Comparison of ENCODE assay signal across 14 cellular contexts in the genomic region with DNA sequence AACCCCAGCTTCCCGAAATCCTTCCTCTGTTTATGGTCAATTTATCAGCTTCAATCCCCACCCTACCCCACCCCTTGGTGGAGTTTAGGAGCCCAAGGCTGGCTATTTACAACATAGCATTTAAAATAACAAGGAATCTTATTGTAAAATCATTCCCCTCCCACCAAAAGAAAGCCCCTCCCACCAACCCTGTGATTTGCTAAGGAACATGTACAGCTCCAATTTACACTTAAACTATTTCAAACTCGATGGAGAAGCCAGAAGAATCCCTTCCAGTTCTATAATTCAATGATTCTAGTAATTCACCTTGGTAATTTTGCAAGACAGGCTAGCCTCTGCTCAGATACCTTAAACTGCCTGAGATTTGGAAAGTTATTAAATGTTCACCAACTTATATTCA. TPM values are rescaled to one million over a fixed set of nuclear protein-coding genes. Genes with fewer than 3 reads are reported as not detected.
DNase-seq lines count a peak whose midpoint lies in the region; TF ChIP-seq lines count a peak whose summit lies in the region.
"Had no signal": no experiment of that assay in that cellular context is flagged by ENCODE, and none has a peak within 500 bp of the region (broad histone marks: within the 10 kb centered on the region; RNA-seq: fewer than 3 reads in every experiment).

No MANE protein-coding gene starts in this region.

- no peak overlapping the region for H2AFZ ChIP-seq in H9 (ENCODE audit: low read length)

- CTCF ChIA-PET in AG04449 (lab: Yijun Ruan, JAX): interaction anchor here (1.0 to 2.5 kb wide), 3 partner anchors 9 to 77 kb away, joined by 3 to 10 read pairs (median 4); no protein-coding TSS in a partner anchor

- POLR2A ChIA-PET in AG04449 (lab: Yijun Ruan, JAX): interaction anchor here (0.6 to 1.0 kb wide), 2 partner anchors 11 to 80 kb away, joined by 3 to 4 read pairs; no protein-coding TSS in a partner anchor

- H3K4ac ChIP-seq in H9 (ENCODE audit: low read depth, low read length): no peak overlapping the region

- H2AK5ac ChIP-seq in H9 (ENCODE audit: insufficient read length, low read length): no peak overlapping the region

- no peak overlapping the region for H3K9ac ChIP-seq in H9 (ENCODE audit: extremely low read depth, insufficient read length, low read length)

- no peak overlapping the region for H2BK5ac ChIP-seq in H9 (ENCODE audit: insufficient read length, low read length)

- no peak overlapping the region for H3K27ac Mint-ChIP-seq in H9
- no peak overlapping the region for H3K27ac Mint-ChIP-seq in activated T-helper 2 cell treated with anti-CD3 and anti-CD28 coated beads, Interferon-gamma antibody, Interleukin-2, Interleukin-4, amounts not matched to agents 10 μg/mL and 5 μg/mL and 100 μg/mL, durations not matched to agents 14 hours and 24 hours and 36 hours
- H3K27ac Mint-ChIP-seq: CD4-positive, CD25-positive, alpha-beta regulatory T cell had no signal

- no peak overlapping the region for H3K56ac ChIP-seq in H9 (ENCODE audit: insufficient read length, low read depth, low read length)

- H2BK15ac ChIP-seq in H9 (ENCODE audit: low read depth, low read length): no peak overlapping the region

- no CpG with 5 or more reads among the region's 2 CpGs for WGBS in H9 (ENCODE audit: extremely low coverage, insufficient read length, low lambda C conversion rate)
- WGBS in ovary, 3 donors: 17 to 24% (median 19%) methylated on average over 2 of the region's 2 CpGs

- no peaks in the 10 kb centered on the region; a peak in 1 of 5 replicates for H3K9me3 Mint-ChIP-seq in H9
- no peaks in the 10 kb centered on the region for H3K9me3 Mint-ChIP-seq in activated T-helper 2 cell treated with anti-CD3 and anti-CD28 coated beads, Interferon-gamma antibody, Interleukin-2, Interleukin-4, amounts not matched to agents 10 μg/mL and 5 μg/mL and 100 μg/mL, durations not matched to agents 14 hours and 24 hours and 36 hours
- H3K9me3 Mint-ChIP-seq: CD4-positive, CD25-positive, alpha-beta regulatory T cell had no signal

- H4K8ac ChIP-seq in H9 (replicated peaks; ENCODE audit: insufficient read length, low read depth, low read length): no peak overlapping the region

- no peak overlapping the region for H2BK120ac ChIP-seq in H9 (ENCODE audit: low read depth, low read length, poor library complexity, severe bottlenecking)

- peaks cover 48 to 58% of the 10 kb centered on the region in 2 experiments for H3K4me1 Mint-ChIP-seq in H9
- H3K4me1 Mint-ChIP-seq in activated T-helper 2 cell treated with anti-CD3 and anti-CD28 coated beads, Interferon-gamma antibody, Interleukin-2, Interleukin-4, amounts not matched to agents 10 μg/mL and 5 μg/mL and 100 μg/mL, durations not matched to agents 14 hours and 24 hours and 36 hours (ENCODE audit: low read depth): peaks cover 5% of the 10 kb centered on the region

- no peak overlapping the region for H4K91ac ChIP-seq in H9 (ENCODE audit: insufficient read length, low read depth, low read length)

- intact Hi-C loops in activated T-helper 2 cell treated with anti-CD3 and anti-CD28 coated beads, Interferon-gamma antibody, Interleukin-2, Interleukin-4, amounts not matched to agents 10 μg/mL and 5 μg/mL and 100 μg/mL, durations not matched to agents 14 hours and 24 hours and 36 hours (cut with micrococcal nuclease): no loop called here
- intact Hi-C loops in ovary (cut with DNase I): no loop called here

- H3K14ac ChIP-seq in H9 (ENCODE audit: insufficient read depth, low read length): no peak overlapping the region

- no peaks in the 10 kb centered on the region for H3K27me3 ChIP-seq in H9 (ENCODE audit: insufficient read depth, low read length)
- no peaks in the 10 kb centered on the region for H3K27me3 ChIP-seq in ovary
- H3K27me3 ChIP-seq: uterus had no signal

- no peak overlapping the region for H3K23ac ChIP-seq in H9 (ENCODE audit: insufficient read length, low read depth, low read length)

- H3K4me3 ChIP-seq in AG04449 (ENCODE audit: low read depth, low read length): peak overlapping the region; percentile 23
- no peak overlapping the region for H3K4me3 ChIP-seq in ovary
- H3K4me3 ChIP-seq: K562, uterus had no signal

- H3K4me1 ChIP-seq in H9 (ENCODE audit: insufficient read depth, low read length) (peaks cover 4% of the 10 kb centered on the region; the same call in 1 of the 2 replicates), ovary (ENCODE audit: insufficient read depth) (peaks cover 12% of the 10 kb centered on the region)

- H3K4me2 ChIP-seq in H9 (ENCODE audit: insufficient read depth, insufficient read length, low read length): no peak overlapping the region

- DNase-seq in AG04449 (ENCODE audit: low read depth, low spot score) (no peak), H9 (no peak), iris pigment epithelial cell (ENCODE audit: low read depth) (peak; percentile 63), GOT3 (lab: John Stamatoyannopoulos, UW) (no peak), NCI-H748 treated with DMSO at 0.1 percent for 48 hours (lab: John Stamatoyannopoulos, UW) (no peak), iPS-NIHi11 (ENCODE audit: low spot score) (no peak), ovary (no peak)
- DNase-seq in activated T-helper 2 cell treated with anti-CD3 and anti-CD28 coated beads, Interferon-gamma antibody, Interleukin-2, Interleukin-4, amounts not matched to agents 10 μg/mL and 5 μg/mL and 100 μg/mL, durations not matched to agents 14 hours and 24 hours and 36 hours (ENCODE audit: low spot score): no peak
- DNase-seq: CD4-positive, CD25-positive, alpha-beta regulatory T cell; effector CD4-positive, alpha-beta T cell; NCI-H1930; small intestine; uterus had no signal

- no peaks in the 10 kb centered on the region for H3K36me3 ChIP-seq in ovary
- H3K36me3 ChIP-seq: uterus had no signal

- peaks cover 35% of the 10 kb centered on the region; the same call in 1 of the 2 replicates for H3K79me2 ChIP-seq in H9 (ENCODE audit: insufficient read depth, low read length)

- H3K9me3 ChIP-seq in H9 (ENCODE audit: control insufficient read depth, low read depth, low read length) (no peaks in the 10 kb centered on the region), ovary (no peaks in the 10 kb centered on the region)
- H3K9me3 ChIP-seq: uterus had no signal

- peaks cover 8% of the 10 kb centered on the region for H3K79me1 ChIP-seq in H9 (ENCODE audit: insufficient read depth, low read depth, low read length, poor library complexity, severe bottlenecking)

- H2BK20ac ChIP-seq in H9 (ENCODE audit: low read depth, low read length, poor library complexity, severe bottlenecking): no peak overlapping the region

- H3K27ac ChIP-seq in H9 (ENCODE audit: insufficient read length, low read depth, low read length) (no peak overlapping the region), ovary (no peak overlapping the region)

- peaks cover 0 to 20% (median 18%) of the 10 kb centered on the region in 3 experiments; a peak in 4 of 7 replicates for H3K36me3 Mint-ChIP-seq in H9 (ENCODE audit: insufficient read depth in 1 of 3, low read depth in 3 of 3)
- H3K36me3 Mint-ChIP-seq in activated T-helper 2 cell treated with anti-CD3 and anti-CD28 coated beads, Interferon-gamma antibody, Interleukin-2, Interleukin-4, amounts not matched to agents 10 μg/mL and 5 μg/mL and 100 μg/mL, durations not matched to agents 14 hours and 24 hours and 36 hours (ENCODE audit: low read depth): no peaks in the 10 kb centered on the region
- H3K36me3 Mint-ChIP-seq: CD4-positive, CD25-positive, alpha-beta regulatory T cell had no signal

- no peaks in the 10 kb centered on the region for H4K20me1 ChIP-seq in H9 (ENCODE audit: control insufficient read depth, insufficient read depth, insufficient read length)

- H3K27me3 Mint-ChIP-seq in H9 (ENCODE audit: low read depth): no peaks in the 10 kb centered on the region
- peaks cover 32% of the 10 kb centered on the region for H3K27me3 Mint-ChIP-seq in activated T-helper 2 cell treated with anti-CD3 and anti-CD28 coated beads, Interferon-gamma antibody, Interleukin-2, Interleukin-4, amounts not matched to agents 10 μg/mL and 5 μg/mL and 100 μg/mL, durations not matched to agents 14 hours and 24 hours and 36 hours (ENCODE audit: low read depth)

- no peak overlapping the region for H3K18ac ChIP-seq in H9 (ENCODE audit: insufficient read length, low read depth, low read length)

- no peak overlapping the region for H4K5ac ChIP-seq in H9 (ENCODE audit: insufficient read length, low read depth, low read length)

- peak overlapping the region; percentile 1 to 38; a peak in 3 of 5 replicates for H3K4me3 Mint-ChIP-seq in H9
- peak overlapping the region; percentile 42 for H3K4me3 Mint-ChIP-seq in activated T-helper 2 cell treated with anti-CD3 and anti-CD28 coated beads, Interferon-gamma antibody, Interleukin-2, Interleukin-4, amounts not matched to agents 10 μg/mL and 5 μg/mL and 100 μg/mL, durations not matched to agents 14 hours and 24 hours and 36 hours (ENCODE audit: low read depth)

- no peak overlapping the region for H2BK12ac ChIP-seq in H9 (ENCODE audit: insufficient read length, low read depth, low read length)

- no peak for TF ChIP-seq EP300 in ovary (IDR thresholded peaks at IDR 0.05)

- no peak for TF ChIP-seq POLR2A in ovary (IDR thresholded peaks at IDR 0.05)

- H3T11ph ChIP-seq in H9 (ENCODE audit: low read length): no peak overlapping the region

- TF ChIP-seq CTCF in AG04449 (IDR thresholded peaks at IDR 0.05; ENCODE audit: insufficient read depth, low read length, missing control alignments) (no peak), H9 (conservative IDR thresholded peaks at IDR 0.05) (no peak), ovary (IDR thresholded peaks at IDR 0.05) (no peak)

- H3K23me2 ChIP-seq in H9 (ENCODE audit: insufficient read length, low read depth, low read length, poor library complexity, severe bottlenecking): peaks cover 3% of the 10 kb centered on the region

RNA-seq across cellular contexts. Expression of a gene that starts 3.0 kb away (rescaled TPM):
- total RNA-seq in H9 (2021): 16.8 and 20.0 TPM in 2 replicates
- total RNA-seq in activated T-helper 2 cell treated with anti-CD3 and anti-CD28 coated beads, Interferon-gamma antibody, Interleukin-2, Interleukin-4, amounts not matched to agents 10 μg/mL and 5 μg/mL and 100 μg/mL, durations not matched to agents 14 hours and 24 hours and 36 hours: 2.6 and 2.7 TPM in 2 replicates
- 10 to 100 TPM; 17.2 to 41.9 (median 24.2) TPM for total RNA-seq in ovary
- 10 to 100 TPM; 12.5 to 19.1 TPM for polyA plus RNA-seq in ovary
- polyA plus RNA-seq: CD4-positive, CD25-positive, alpha-beta regulatory T cell had no signal
